Comparison of ENCODE assay signal across 1 cellular context in the genomic region with DNA sequence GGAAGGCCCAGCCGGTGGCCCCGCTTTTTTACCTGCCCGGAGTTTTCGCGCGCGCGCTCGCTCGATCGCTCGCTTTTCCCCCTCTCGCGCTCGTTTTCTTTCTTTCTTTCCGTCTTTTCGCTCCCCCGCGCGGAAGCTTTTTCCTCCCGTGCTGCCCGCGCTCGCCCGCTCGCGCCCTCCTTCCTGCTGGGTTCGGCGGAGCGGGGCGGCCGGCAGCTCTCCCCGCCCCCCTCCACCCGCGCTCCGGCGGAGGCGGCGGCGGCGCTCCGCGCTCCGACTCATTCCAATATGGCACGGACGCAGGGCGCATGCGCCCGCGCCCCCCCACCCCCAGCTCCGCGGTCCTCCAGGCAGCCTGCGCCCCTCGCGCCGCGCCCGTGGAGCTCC.
TF ChIP-seq lines count a peak whose summit lies in the region.

A gene with protein sequence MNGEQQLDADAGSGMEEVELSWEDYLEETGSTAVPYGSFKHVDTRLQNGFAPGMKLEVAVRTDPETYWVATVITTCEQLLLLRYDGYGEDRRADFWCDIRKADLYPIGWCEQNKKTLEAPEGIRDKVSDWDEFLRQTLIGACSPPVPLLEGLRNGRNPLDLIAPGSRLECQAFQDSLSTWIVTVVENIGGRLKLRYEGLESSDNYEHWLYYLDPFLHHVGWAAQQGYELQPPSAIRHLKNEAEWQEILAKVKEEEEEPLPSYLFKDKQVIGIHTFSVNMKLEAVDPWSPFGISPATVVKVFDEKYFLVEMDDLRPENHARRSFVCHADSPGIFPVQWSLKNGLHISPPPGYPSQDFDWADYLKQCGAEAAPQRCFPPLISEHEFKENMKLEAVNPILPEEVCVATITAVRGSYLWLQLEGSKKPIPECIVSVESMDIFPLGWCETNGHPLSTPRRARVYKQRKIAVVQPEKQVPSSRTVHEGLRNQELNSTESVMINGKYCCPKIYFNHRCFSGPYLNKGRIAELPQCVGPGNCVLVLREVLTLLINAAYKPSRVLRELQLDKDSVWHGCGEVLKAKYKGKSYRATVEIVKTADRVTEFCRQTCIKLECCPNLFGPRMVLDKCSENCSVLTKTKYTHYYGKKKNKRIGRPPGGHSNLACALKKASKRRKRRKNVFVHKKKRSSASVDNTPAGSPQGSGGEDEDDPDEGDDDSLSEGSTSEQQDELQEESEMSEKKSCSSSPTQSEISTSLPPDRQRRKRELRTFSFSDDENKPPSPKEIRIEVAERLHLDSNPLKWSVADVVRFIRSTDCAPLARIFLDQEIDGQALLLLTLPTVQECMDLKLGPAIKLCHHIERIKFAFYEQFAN (minus strand): TSS at position 290 of the 387 bp plus-strand sequence. CDS start 76,945 bp downstream, outside the sequence.

TF ChIP-seq in H1, 55 proteins besides CTCF, POLR2A, EP300 and RAD21:
- TF ChIP-seq, protein P1, sequence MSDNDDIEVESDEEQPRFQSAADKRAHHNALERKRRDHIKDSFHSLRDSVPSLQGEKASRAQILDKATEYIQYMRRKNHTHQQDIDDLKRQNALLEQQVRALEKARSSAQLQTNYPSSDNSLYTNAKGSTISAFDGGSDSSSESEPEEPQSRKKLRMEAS (IDR thresholded peaks at IDR 0.05): 0 out of 2 replicates have a peak, but pooled peaks have one; percentile 11
- TF ChIP-seq PHF8 (conservative IDR thresholded peaks at IDR 0.05; ENCODE audit: low read depth, low read length): peak; percentile 71
- TF ChIP-seq ASH2L (IDR thresholded peaks at IDR 0.05; ENCODE audit: low read length): peak; percentile 83
- TF ChIP-seq CBX8 (IDR thresholded peaks at IDR 0.05; ENCODE audit: borderline replicate concordance, low read depth, low read length): no peak
- peak; percentile 58 for TF ChIP-seq NRF1 (IDR thresholded peaks at IDR 0.05; ENCODE audit: low read depth, low read length)
- TF ChIP-seq SP1 (IDR thresholded peaks at IDR 0.05; ENCODE audit: low read depth, low read length): no peak
- 0 out of 2 replicates have a peak, but pooled peaks have one; percentile 46 for TF ChIP-seq TAF1 (IDR thresholded peaks at IDR 0.05; ENCODE audit: low read depth, low read length)
